Comparison of ENCODE assay signal across 8 cellular contexts in the genomic region with DNA sequence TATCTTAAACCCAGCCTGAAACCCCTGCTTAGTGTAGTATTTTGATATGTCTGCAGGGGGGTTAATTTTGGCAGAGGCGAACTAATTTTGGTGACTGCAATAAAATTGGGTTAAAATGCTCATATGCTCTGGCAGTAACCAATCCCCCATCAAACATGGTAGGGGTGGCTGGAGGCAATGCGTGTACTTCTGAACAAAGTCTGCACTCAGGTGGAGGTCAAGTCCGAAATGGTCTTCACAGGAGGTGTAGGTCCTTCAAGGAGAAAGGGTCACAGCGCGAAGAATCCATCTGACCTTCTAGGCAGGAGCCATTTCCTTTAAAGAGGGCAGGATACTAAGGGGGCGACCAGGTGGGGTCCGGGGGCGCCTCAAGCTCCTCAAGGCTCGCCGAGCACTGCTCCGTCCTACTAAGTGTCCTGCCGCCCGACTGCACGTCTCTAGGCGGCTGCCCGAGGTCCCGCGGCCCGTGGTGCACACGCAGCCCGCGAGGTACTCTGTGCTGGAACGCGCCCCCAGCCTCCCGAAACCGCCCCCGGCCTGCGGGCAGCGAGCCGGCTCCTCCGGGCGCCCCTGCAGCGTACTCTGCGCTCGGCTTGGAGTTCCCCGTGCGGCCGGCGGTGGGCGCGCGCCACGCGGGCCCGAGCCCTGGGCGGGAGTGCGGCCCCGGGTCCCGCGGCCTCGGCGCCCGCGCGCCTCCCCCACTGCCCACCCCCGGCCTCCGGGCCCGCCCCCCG. TPM values are rescaled to one million over a fixed set of nuclear protein-coding genes. Genes with fewer than 3 reads are reported as not detected.
DNase-seq lines count a peak whose midpoint lies in the region; ATAC-seq and TF ChIP-seq lines count a peak whose summit lies in the region.

No MANE protein-coding gene starts in this region.

- H3K36me3 ChIP-seq in lower lobe of right lung, result no peaks in the 10 kb centered on the region

- peaks cover 22% of the 10 kb centered on the region for H3K27me3 ChIP-seq in lower lobe of right lung (ENCODE audit: low read depth)

- peak overlapping the region; percentile 46 for H3K27ac ChIP-seq in lower lobe of right lung

- TF ChIP-seq CTCF in lower lobe of right lung (IDR thresholded peaks at IDR 0.05), result peak; percentile 45

- intact Hi-C loops in lower lobe of right lung (cut with DNase I), result no loop called here

- peak overlapping the region; percentile 74 for H3K4me3 ChIP-seq in lower lobe of right lung

- H3K4me1 ChIP-seq in lower lobe of right lung, result peaks cover 53% of the 10 kb centered on the region

- peak; percentile 51 for DNase-seq in GDM1 (lab: John Stamatoyannopoulos, UW)
- DNase-seq in T-helper 9 cell, result peak; percentile 35
- DNase-seq in central memory CD4-positive, alpha-beta T cell, result peak; percentile 57
- DNase-seq in lower lobe of right lung, result no peak
- peak; percentile 69 for DNase-seq in stimulated activated CD8-positive, alpha-beta memory T cell treated with anti-CD3 and anti-CD28 coated beads, Interleukin-4, amount 100 ng/mL, for 48 hours
- no peak for DNase-seq in NCI-H226

- H3K9me3 ChIP-seq in lower lobe of right lung, result no peaks in the 10 kb centered on the region

- ATAC-seq in HG02885 (IDR thresholded peaks at IDR 0.05; ENCODE audit: poor library complexity, unreplicated experiment) (peak; percentile 59), lower lobe of right lung (peak; percentile 67 to 70), HG02970 (IDR thresholded peaks at IDR 0.05; ENCODE audit: low FRiP score, unreplicated experiment) (no peak)

RNA-seq across cellular contexts. Expression of a gene that starts 1.7 kb away (rescaled TPM):
- 24.6 TPM for total RNA-seq in lower lobe of right lung

Comparison
In these comparisons a context has a peak if more than half of its experiments do, and no peak if none do; other contexts are left out.
1. DNase-seq: peak in GDM1 (single experiment), T-helper 9 cell (single experiment), central memory CD4-positive, alpha-beta T cell (single experiment) and stimulated activated CD8-positive, alpha-beta memory T cell treated with anti-CD3 and anti-CD28 coated beads, Interleukin-4, amount 100 ng/mL, for 48 hours (single experiment); none in lower lobe of right lung (single experiment) and NCI-H226 (single experiment).